ENCODE assay signal across 17 cellular contexts in the genomic region with DNA sequence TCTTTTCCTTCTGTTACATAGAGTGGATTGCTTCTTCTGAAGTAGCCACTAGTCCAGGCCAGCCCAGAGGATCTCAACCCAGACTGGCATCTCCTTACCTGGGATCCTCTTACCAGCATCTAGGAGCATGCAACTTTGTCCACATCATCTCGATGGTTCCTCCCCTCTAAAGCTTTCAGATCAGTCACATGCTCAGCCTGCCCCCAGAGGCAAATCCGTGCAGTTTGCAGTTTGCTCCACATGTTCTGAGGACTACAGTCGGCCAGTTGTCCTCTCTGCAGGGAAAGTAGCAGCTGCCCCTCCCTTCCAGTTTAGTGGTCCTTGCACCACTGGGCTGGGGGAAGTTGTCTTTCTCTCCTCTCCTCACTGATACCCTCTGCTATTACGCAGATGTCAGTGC.
DNase-seq lines count a peak whose midpoint lies in the region; ATAC-seq and TF ChIP-seq lines count a peak whose summit lies in the region.
"Had no signal": no experiment of that assay in that cellular context is flagged by ENCODE, and none has a peak within 500 bp of the region (broad histone marks: within the 10 kb centered on the region; RNA-seq: fewer than 3 reads in every experiment).

No MANE protein-coding gene starts in this region.

- H3K27ac ChIP-seq in HEK293 (ENCODE audit: extremely low read depth, low read depth, low read length): no peak overlapping the region
- H3K27ac ChIP-seq: ascending aorta, foreskin keratinocyte, VCaP had no signal

- DNase-seq in DMS114 treated with DMSO at 0.1 percent for 48 hours (lab: John Stamatoyannopoulos, UW; ENCODE audit: unreplicated experiment): peak; percentile 4
- DNase-seq in fibroblast of the aortic adventitia (ENCODE audit: low read depth): no peak
- DNase-seq in NCI-H446 treated with DMSO at 0.1 percent for 48 hours (lab: John Stamatoyannopoulos, UW): no peak
- DNase-seq in NK-92 (lab: John Stamatoyannopoulos, UW; ENCODE audit: unreplicated experiment): no peak
- DNase-seq in stimulated activated CD4-positive, alpha-beta T cell treated with anti-CD3 and anti-CD28 coated beads, Interleukin-1b, Interleukin-23, amount 100 ng/mL, for 48 hours: no peak
- no peak for DNase-seq in activated CD4-positive, alpha-beta T cell treated with anti-CD3 and anti-CD28 coated beads, Interleukin-2, amount 50 U/mL, for 1 hour
- DNase-seq: activated CD8-positive, alpha-beta T cell treated with anti-CD3 and anti-CD28 coated beads for 36 hours; activated naive CD4-positive, alpha-beta T cell treated with anti-CD3 and anti-CD28 coated beads, Interleukin-2, amount 50 U/mL, for 16 hours; activated T-cell treated with anti-CD3 and anti-CD28 coated beads, Interleukin-2, amount 50 U/mL, for 4 hours; foreskin keratinocyte; H7; hypothalamus had no signal

- POLR2A ChIA-PET in HEK293 (lab: Yijun Ruan, JAX): no interaction called here

- H3K4me1 ChIP-seq in HEK293 (ENCODE audit: control insufficient read depth, insufficient read depth, low read length): no peaks in the 10 kb centered on the region
- H3K4me1 ChIP-seq: ascending aorta had no signal

- TF ChIP-seq CTCF in HEK293 (tag by site-specific recombination; IDR thresholded peaks at IDR 0.05) (0 out of 2 replicates have a peak, but pooled peaks have one; percentile 10), fibroblast of the aortic adventitia (IDR thresholded peaks at IDR 0.05; ENCODE audit: insufficient read depth, low read length) (peak; percentile 18)

- H3K9me3 ChIP-seq in HEK293 (ENCODE audit: control insufficient read depth, insufficient read depth, low read depth, low read length): no peaks in the 10 kb centered on the region
- H3K9me3 ChIP-seq: ascending aorta had no signal

- CTCF ChIA-PET in HEK293 (lab: Yijun Ruan, JAX): interaction anchor here (0.6 to 1.0 kb wide), 2 partner anchors 11 to 20 kb away, joined by 3 read pairs; no protein-coding TSS in a partner anchor

- no peaks in the 10 kb centered on the region for H3K36me3 ChIP-seq in HEK293 (ENCODE audit: control insufficient read depth in 2 of 2, insufficient read depth in 1 of 2, low read length in 2 of 2)
- H3K36me3 ChIP-seq: ascending aorta had no signal

- H3K4me3 ChIP-seq in HEK293 (ENCODE audit: low read depth, low read length): no peak overlapping the region
- H3K4me3 ChIP-seq in fibroblast of the aortic adventitia (ENCODE audit: low read depth, low read length): no peak overlapping the region
- H3K4me3 ChIP-seq: ascending aorta had no signal

- peak; percentile 25; the same call in 1 of the 3 replicates for ATAC-seq in SK-N-SH treated with all-trans-retinoic acid at 6 μM for 48 hours
- ATAC-seq: activated CD8-positive, alpha-beta T cell treated with anti-CD3 and anti-CD28 coated beads for 36 hours; activated T-cell treated with anti-CD3 and anti-CD28 coated beads, Interleukin-2, amount 50 U/mL, for 4 hours; foreskin keratinocyte; Right ventricle myocardium inferior had no signal

TF ChIP-seq in HEK293, 187 proteins besides CTCF, POLR2A, EP300 and RAD21:
- no peak for TF ChIP-seq ZNF514 (tag by site-specific recombination; IDR thresholded peaks at IDR 0.05)
- no peak for TF ChIP-seq ZNF785 (tag by site-specific recombination; IDR thresholded peaks at IDR 0.05)
- TF ChIP-seq BCL11B (tag by site-specific recombination; IDR thresholded peaks at IDR 0.05; ENCODE audit: low read depth): no peak
TF ChIP-seq in HEK293: peak in this region for 0.

TF ChIP-seq in SK-N-SH treated with all-trans-retinoic acid at 6 μM for 48 hours, 23 proteins besides CTCF, POLR2A, EP300 and RAD21:
- TF ChIP-seq TCF4 (CRISPR knock-in tag; IDR thresholded peaks at IDR 0.05; ENCODE audit: borderline replicate concordance): no peak
- TF ChIP-seq ZNF8 (CRISPR knock-in tag; IDR thresholded peaks at IDR 0.05): no peak
- TF ChIP-seq CSDC2 (CRISPR knock-in tag; IDR thresholded peaks at IDR 0.05): no peak
- TF ChIP-seq GLIS3 (CRISPR knock-in tag; IDR thresholded peaks at IDR 0.05): no peak
- TF ChIP-seq CSRNP3 (CRISPR knock-in tag; IDR thresholded peaks at IDR 0.05): no peak
- TF ChIP-seq RARB (CRISPR knock-in tag; IDR thresholded peaks at IDR 0.05): no peak
- no peak for TF ChIP-seq PPARA (CRISPR knock-in tag; IDR thresholded peaks at IDR 0.05; ENCODE audit: borderline replicate concordance)
- no peak for TF ChIP-seq TOX (CRISPR knock-in tag; IDR thresholded peaks at IDR 0.05; ENCODE audit: borderline replicate concordance)
- no peak for TF ChIP-seq POU6F1 (CRISPR knock-in tag; IDR thresholded peaks at IDR 0.05; ENCODE audit: borderline replicate concordance, low read depth)
- no peak for TF ChIP-seq BACH2 (CRISPR knock-in tag; IDR thresholded peaks at IDR 0.05; ENCODE audit: borderline replicate concordance)
- TF ChIP-seq ISL1 (CRISPR knock-in tag; IDR thresholded peaks at IDR 0.05): no peak
- no peak for TF ChIP-seq ZNF565 (CRISPR knock-in tag; conservative IDR thresholded peaks at IDR 0.05; ENCODE audit: low read depth)
- no peak for TF ChIP-seq CREB5 (CRISPR knock-in tag; IDR thresholded peaks at IDR 0.05; ENCODE audit: low read depth)
